In genomic region chr16:49619811-49620157, GRCh38 we compare ENCODE assay signal across 17 cellular contexts.
A peak's percentile ranks its signal among the peaks of the same experiment; 100 is the strongest.
DNase-seq lines count a peak whose midpoint lies in the region; TF ChIP-seq lines count a peak whose summit lies in the region.
"Had no signal": no experiment of that assay in that cellular context is flagged by ENCODE, and none has a peak within 500 bp of the region (broad histone marks: within the 10 kb centered on the region; RNA-seq: fewer than 3 reads in every experiment).

No MANE protein-coding gene starts in this region.

- peak overlapping the region; percentile 74 for H4K8ac ChIP-seq in mesenchymal stem cell (ENCODE audit: low read length)

- peak overlapping the region; percentile 90 for H4K91ac ChIP-seq in mesenchymal stem cell (ENCODE audit: low read length)

- no peaks in the 10 kb centered on the region for H3K79me2 ChIP-seq in GM23248 (ENCODE audit: insufficient read depth)
- no peaks in the 10 kb centered on the region for H3K79me2 ChIP-seq in smooth muscle cell (ENCODE audit: low read depth)
- no peaks in the 10 kb centered on the region for H3K79me2 ChIP-seq in OCI-LY7 (ENCODE audit: insufficient read depth, low read depth, low read length)

- H2BK15ac ChIP-seq in mesenchymal stem cell (ENCODE audit: low read depth, poor library complexity, severe bottlenecking) = no peak overlapping the region

- H2AFZ ChIP-seq in GM23248 (no peak overlapping the region), mesenchymal stem cell (ENCODE audit: low read depth, low read length) (peak overlapping the region; percentile 47), smooth muscle cell (ENCODE audit: low read depth) (no peak overlapping the region), OCI-LY7 (ENCODE audit: low read length) (no peak overlapping the region)

- no TSS peak for BruUV-seq in OCI-LY7 (replicated peaks; lab: Mats Ljungman, UMichigan)

- no peak overlapping the region for H3K27ac ChIP-seq in GM23248
- peak overlapping the region; percentile 70 for H3K27ac ChIP-seq in brain microvascular endothelial cell
- H3K27ac ChIP-seq in mesenchymal stem cell (ENCODE audit: low read length, poor library complexity, severe bottlenecking) = peak overlapping the region; percentile 71
- peak overlapping the region; percentile 90 for H3K27ac ChIP-seq in smooth muscle cell (ENCODE audit: low read depth)
- H3K27ac ChIP-seq in WERI-Rb-1 = no peak overlapping the region
- H3K27ac ChIP-seq in OCI-LY7 (ENCODE audit: low read depth, low read length, poor library complexity, severe bottlenecking) = no peak overlapping the region

- H3K4ac ChIP-seq in mesenchymal stem cell (ENCODE audit: low read depth in 1 of 2, low read length in 2 of 2) = peak overlapping the region in 1 of 2 experiments; percentile 88

- in situ Hi-C loops in GM23248 (cut with MboI) (no loop called here), brain microvascular endothelial cell (cut with HindIII; ENCODE audit: low pct_ligation_motif_present, low sequenced_read_pairs) (no loop called here), GM13976 (cut with MboI; ENCODE audit: low sequenced_read_pairs, unreplicated experiment) (no loop called here)

- H3K4me2 ChIP-seq in GM23248 (ENCODE audit: unreplicated experiment) (no peak overlapping the region), mesenchymal stem cell (ENCODE audit: low read length, poor library complexity, severe bottlenecking) (no peak overlapping the region), smooth muscle cell (peak overlapping the region; percentile 63), OCI-LY7 (ENCODE audit: low read length) (no peak overlapping the region)

- H3K4me3 ChIP-seq in GM23248 (no peak overlapping the region), brain microvascular endothelial cell (ENCODE audit: low read depth, low read length) (no peak overlapping the region), mesenchymal stem cell (ENCODE audit: insufficient read depth in 1 of 2, low read depth in 1 of 2, low read length in 2 of 2) (peak overlapping the region in 1 of 2 experiments; percentile 31), smooth muscle cell (no peak overlapping the region), WERI-Rb-1 (ENCODE audit: low read depth, low read length) (no peak overlapping the region), OCI-LY7 (ENCODE audit: low read depth, low read length, poor library complexity, severe bottlenecking) (no peak overlapping the region)
- H3K4me3 ChIP-seq: BLaER1 treated with 17β-estradiol and CSF1 and Interleukin-3, amounts not matched to agents 10 nM and 100 nM; pancreas had no signal

- H3K18ac ChIP-seq in mesenchymal stem cell (ENCODE audit: low read depth in 1 of 2, low read length in 2 of 2) = peak overlapping the region; percentile 68 to 98

- H2BK120ac ChIP-seq in mesenchymal stem cell (ENCODE audit: low read depth, low read length) = peak overlapping the region; percentile 4

- no peak overlapping the region for H3K23ac ChIP-seq in mesenchymal stem cell (ENCODE audit: low read length in 2 of 2)

- H3F3A ChIP-seq in GM23248 (ENCODE audit: insufficient read depth) (no peaks in the 10 kb centered on the region), smooth muscle cell (ENCODE audit: low read depth) (peaks cover 8% of the 10 kb centered on the region)

- H2BK5ac ChIP-seq in mesenchymal stem cell (ENCODE audit: low read depth, low read length, poor library complexity, severe bottlenecking) = no peak overlapping the region

- POLR2A ChIA-PET in OCI-LY7 (lab: Charles Lee) = interaction anchor here (0.7 kb wide), 1 partner anchor 24 kb away, joined by 3 read pairs; no protein-coding TSS in a partner anchor

- H3K27me3 ChIP-seq in GM23248 (replicated peaks; ENCODE audit: insufficient read depth) = no peaks in the 10 kb centered on the region
- no peaks in the 10 kb centered on the region for H3K27me3 ChIP-seq in brain microvascular endothelial cell (replicated peaks)
- no peaks in the 10 kb centered on the region for H3K27me3 ChIP-seq in mesenchymal stem cell (ENCODE audit: control insufficient read depth in 1 of 2, insufficient read depth in 1 of 2, low read length in 2 of 2)
- H3K27me3 ChIP-seq in smooth muscle cell (ENCODE audit: low read depth) = no peaks in the 10 kb centered on the region
- H3K27me3 ChIP-seq in WERI-Rb-1 (ENCODE audit: insufficient read depth, low read depth, severe bottlenecking) = no peaks in the 10 kb centered on the region
- H3K27me3 ChIP-seq: BLaER1 treated with 17β-estradiol and CSF1 and Interleukin-3, amounts not matched to agents 10 nM and 100 nM; pancreas had no signal

- peaks cover 12% of the 10 kb centered on the region for H3K4me1 ChIP-seq in GM23248 (ENCODE audit: insufficient read depth)
- peaks cover 28% of the 10 kb centered on the region for H3K4me1 ChIP-seq in mesenchymal stem cell (ENCODE audit: control insufficient read depth, insufficient read depth, low read depth, low read length)
- peaks cover 12% of the 10 kb centered on the region for H3K4me1 ChIP-seq in smooth muscle cell (ENCODE audit: low read depth)
- no peaks in the 10 kb centered on the region for H3K4me1 ChIP-seq in OCI-LY7 (ENCODE audit: insufficient read depth, low read length, poor library complexity, severe bottlenecking)

- peak overlapping the region in 1 of 2 experiments; percentile 95 for H2BK12ac ChIP-seq in mesenchymal stem cell (ENCODE audit: low read length in 2 of 2)

- H4K20me1 ChIP-seq in GM23248 (ENCODE audit: insufficient read depth) (no peaks in the 10 kb centered on the region), smooth muscle cell (ENCODE audit: low read depth) (no peaks in the 10 kb centered on the region), OCI-LY7 (ENCODE audit: insufficient read depth, low read length) (no peaks in the 10 kb centered on the region)

- intact Hi-C loops in OCI-LY7 (cut with micrococcal nuclease; ENCODE audit: unreplicated experiment) = no loop called here

- H3K79me1 ChIP-seq in mesenchymal stem cell (replicated peaks; ENCODE audit: low read length, poor library complexity, severe bottlenecking) = peaks cover 5% of the 10 kb centered on the region

- H3K9me2 ChIP-seq in GM23248 (ENCODE audit: insufficient read depth) (no peaks in the 10 kb centered on the region), OCI-LY7 (ENCODE audit: insufficient read depth, low read length) (no peaks in the 10 kb centered on the region)

- TF ChIP-seq CTCF in brain microvascular endothelial cell (IDR thresholded peaks at IDR 0.05; ENCODE audit: low read depth, low read length, missing control alignments) (no peak), smooth muscle cell (IDR thresholded peaks at IDR 0.05; ENCODE audit: borderline replicate concordance, insufficient read depth, poor library complexity, severe bottlenecking) (no peak), GM13976 (IDR thresholded peaks at IDR 0.05; ENCODE audit: borderline replicate concordance, control extremely low read depth, extremely low read depth, insufficient read depth, missing control alignments) (no peak), WERI-Rb-1 (IDR thresholded peaks at IDR 0.05; ENCODE audit: low read depth, low read length) (no peak), OCI-LY7 (conservative IDR thresholded peaks at IDR 0.05; ENCODE audit: low read length) (no peak)

- H3K9ac ChIP-seq in GM23248 (peak overlapping the region; percentile 6; the same call in 1 of the 2 replicates), mesenchymal stem cell (ENCODE audit: low read length) (peak overlapping the region; percentile 59), smooth muscle cell (ENCODE audit: low read depth) (peak overlapping the region; percentile 28)

- no peak for DNase-seq in GM23248
- DNase-seq in brain microvascular endothelial cell = no peak
- no peak for DNase-seq in mesenchymal stem cell
- no peak for DNase-seq in smooth muscle cell (lab: John Stamatoyannopoulos, UW; ENCODE audit: unreplicated experiment)
- no peak for DNase-seq in GM13976 (ENCODE audit: low spot score)
- no peak for DNase-seq in activated CD4-positive, alpha-beta T cell treated with anti-CD3 and anti-CD28 coated beads for 48 hours
- DNase-seq in WERI-Rb-1 = no peak
- DNase-seq in OCI-LY7 (ENCODE audit: low spot score) = no peak
- DNase-seq: activated CD4-positive, alpha-beta T cell treated with anti-CD3 and anti-CD28 coated beads for 36 hours; activated CD8-positive, alpha-beta memory T cell treated with anti-CD3 and anti-CD28 coated beads, Interleukin-2, amount 10 ng/mL, durations not matched to agents 7 days and 5 days; activated naive CD8-positive, alpha-beta T cell treated with anti-CD3 and anti-CD28 coated beads for 36 hours; naive thymus-derived CD4-positive, alpha-beta T cell; NCI-H1436; NCI-H526 treated with DMSO at 0.1 percent for 48 hours; stimulated activated CD4-positive, alpha-beta T cell treated with anti-CD3 and anti-CD28 coated beads, Interleukin-4, amount 100 ng/mL, for 4 hours had no signal

- H2AK5ac ChIP-seq in mesenchymal stem cell (ENCODE audit: low read length, severe bottlenecking) = no peak overlapping the region

- CTCF ChIA-PET in OCI-LY7 (lab: Charles Lee; ENCODE audit: unreplicated experiment) = no interaction called here

- H3K14ac ChIP-seq in mesenchymal stem cell (ENCODE audit: low read length in 2 of 2) = no peak overlapping the region

- no peaks in the 10 kb centered on the region for H3K36me3 ChIP-seq in GM23248 (ENCODE audit: low read depth)
- no peaks in the 10 kb centered on the region for H3K36me3 ChIP-seq in brain microvascular endothelial cell (replicated peaks)
- no peaks in the 10 kb centered on the region for H3K36me3 ChIP-seq in mesenchymal stem cell (ENCODE audit: control insufficient read depth in 1 of 2, insufficient read depth in 2 of 2, low read depth in 1 of 2, low read length in 2 of 2)
- H3K36me3 ChIP-seq in smooth muscle cell (ENCODE audit: low read depth) = no peaks in the 10 kb centered on the region
- H3K36me3 ChIP-seq in WERI-Rb-1 = no peaks in the 10 kb centered on the region
- H3K36me3 ChIP-seq in OCI-LY7 (ENCODE audit: insufficient read depth, low read length) = no peaks in the 10 kb centered on the region
- H3K36me3 ChIP-seq: pancreas had no signal

- 68 to 83% methylated on average over 2 of the region's 2 CpGs for WGBS in GM23248 (ENCODE audit: low coverage in 1 of 2, low lambda C conversion rate in 2 of 2, missing lambda C conversion rate in 2 of 2), 2 experiments
- 100% methylated on average over 1 of the region's 2 CpGs for WGBS in mesenchymal stem cell
- WGBS in smooth muscle cell (ENCODE audit: low lambda C conversion rate) = 85% methylated on average over 2 of the region's 2 CpGs

- H3K9me3 ChIP-seq in GM23248 (ENCODE audit: low read depth) (no peaks in the 10 kb centered on the region), mesenchymal stem cell (ENCODE audit: control insufficient read depth, low read length) (no peaks in the 10 kb centered on the region), smooth muscle cell (replicated peaks; ENCODE audit: low read depth) (no peaks in the 10 kb centered on the region), WERI-Rb-1 (ENCODE audit: severe bottlenecking) (no peaks in the 10 kb centered on the region), OCI-LY7 (ENCODE audit: low read length) (no peaks in the 10 kb centered on the region)
- H3K9me3 ChIP-seq: pancreas had no signal

Comparison
In these comparisons a context has a peak if more than half of its experiments do, and no peak if none do; other contexts are left out.
1. H3K27ac ChIP-seq: peak in brain microvascular endothelial cell (single experiment), mesenchymal stem cell (single experiment) and smooth muscle cell (single experiment); none in GM23248 (single experiment), WERI-Rb-1 (single experiment) and OCI-LY7 (single experiment).
2. H3K9ac ChIP-seq: peak in every context shown above with its lines; median percentile 59 in mesenchymal stem cell; 28 in smooth muscle cell; 6 in GM23248.